11 cellular contexts compared by ENCODE assay signal in the genomic region with DNA sequence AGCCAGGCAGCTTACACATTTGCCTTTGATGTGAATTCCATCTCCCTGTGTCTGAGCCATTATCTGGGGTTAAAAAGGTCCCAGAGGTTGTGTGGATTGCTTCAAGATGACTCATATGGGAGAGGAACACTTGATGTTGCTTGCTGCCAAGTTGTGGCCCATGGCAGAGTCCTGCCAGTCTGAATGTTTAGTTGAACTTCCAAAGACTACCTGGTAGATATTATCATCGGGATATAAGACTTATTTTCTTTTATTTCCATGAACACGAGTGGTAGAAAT.
DNase-seq lines count a peak whose midpoint lies in the region; ATAC-seq, FAIRE-seq and TF ChIP-seq lines count a peak whose summit lies in the region.
"Had no signal": no experiment of that assay in that cellular context is flagged by ENCODE, and none has a peak within 500 bp of the region (broad histone marks: within the 10 kb centered on the region; RNA-seq: fewer than 3 reads in every experiment).

No MANE protein-coding gene starts in this region.

- peaks cover 0 to 22% (median 0%) of the 10 kb centered on the region in 3 donors for H3K4me1 ChIP-seq in pancreas
- peaks cover 0 to 7% (median 0%) of the 10 kb centered on the region in 4 donors for H3K4me1 ChIP-seq in tibial nerve

- FAIRE-seq in RCC 7860 (lab: Jason Lieb, UNC): peak; percentile 97
- no peak for FAIRE-seq in pancreas (lab: Jason Lieb, UNC)

- WGBS in pancreas, 2 donors: 54 to 62% methylated on average over 2 of the region's 2 CpGs
- WGBS in tibial nerve, 2 donors: 84 to 87% methylated on average over 2 of the region's 2 CpGs

- H3K27me3 ChIP-seq in pancreas: no peaks in the 10 kb centered on the region
- H3K27me3 ChIP-seq in tibial nerve: no peaks in the 10 kb centered on the region

- in situ Hi-C loops in GM13977 (cut with MboI; ENCODE audit: low pct_unique_long_range_greater_than_20kb, low sequenced_read_pairs, unreplicated experiment): no loop called here

- intact Hi-C loops in pancreas (cut with DNase I): no loop called here

- TF ChIP-seq CTCF in foreskin fibroblast (IDR thresholded peaks at IDR 0.05; ENCODE audit: low read depth, low read length): no peak
- no peak for TF ChIP-seq CTCF in pancreas (IDR thresholded peaks at IDR 0.05)
- TF ChIP-seq CTCF in tibial nerve (IDR thresholded peaks at IDR 0.05): no peak
- TF ChIP-seq CTCF in GM13977 (IDR thresholded peaks at IDR 0.05; ENCODE audit: extremely low read depth, insufficient read depth, missing control alignments): no peak

- TF ChIP-seq EP300 in tibial nerve (IDR thresholded peaks at IDR 0.05): no peak

- H3K4me3 ChIP-seq in foreskin fibroblast (ENCODE audit: low read depth in 1 of 2, low read length in 2 of 2) (no peak overlapping the region), pancreas (no peak overlapping the region), tibial nerve (no peak overlapping the region)

- H3K9me3 ChIP-seq in pancreas (no peaks in the 10 kb centered on the region), tibial nerve (no peaks in the 10 kb centered on the region)

- H3K27ac ChIP-seq in pancreas: peak overlapping the region in 2 of 4 donors; percentile 26 to 55
- no peak overlapping the region for H3K27ac ChIP-seq in tibial nerve

- DNase-seq in GM04503 (ENCODE audit: low read depth) (peak; percentile 32), RCC 7860 (ENCODE audit: low spot score) (peak; percentile 91), foreskin fibroblast (peak; percentile 43 to 66), pancreas (peak in 4 of 6 donors; percentile 19 to 55 (median 38)), NCI-H2081 (lab: John Stamatoyannopoulos, UW) (no peak), tibial nerve (ENCODE audit: low spot score in 2 of 2) (no peak), NCI-H2227 (lab: John Stamatoyannopoulos, UW; ENCODE audit: unreplicated experiment) (no peak), GM13977 (ENCODE audit: low spot score) (no peak)
- DNase-seq: effector memory CD4-positive, alpha-beta T cell; stimulated activated CD4-positive, alpha-beta T cell treated with anti-CD3 and anti-CD28 coated beads, Interleukin-12 subunit alpha, Interleukin-12 subunit beta, amount 100 ng/mL, for 4 hours; stimulated activated naive CD8-positive, alpha-beta T cell treated with anti-CD3 and anti-CD28 coated beads, Interleukin-15, Interleukin-2, amounts not matched to agents 100 U/mL and 50 U/mL, for 24 hours had no signal

- no peak for TF ChIP-seq POLR2A in tibial nerve (IDR thresholded peaks at IDR 0.05)

- H3K36me3 ChIP-seq in pancreas (peaks cover 0 to 32% (median 15%) of the 10 kb centered on the region in 3 donors), tibial nerve (peaks cover 0 to 93% (median 2%) of the 10 kb centered on the region in 3 donors)

- peak; percentile 88 to 93 (median 90) for ATAC-seq in pancreas
- ATAC-seq: stimulated activated naive CD8-positive, alpha-beta T cell treated with anti-CD3 and anti-CD28 coated beads, Interleukin-15, Interleukin-2, amounts not matched to agents 100 U/mL and 50 U/mL, for 24 hours had no signal

Comparison
In these comparisons a context has a peak if more than half of its experiments do, and no peak if none do; other contexts are left out.
1. DNase-seq: peak in GM04503 (single experiment), RCC 7860 (single experiment), foreskin fibroblast (2 of 2) and pancreas (4 of 6); none in NCI-H2081 (0 of 2), tibial nerve (0 of 2), NCI-H2227 (single experiment) and GM13977 (single experiment).